Comparison of ENCODE assay signal across 1 cellular context in genomic region chr16:74768239-74768638, GRCh38.
TF ChIP-seq lines count a peak whose summit lies in the region.

No MANE protein-coding gene starts in this region.

TF ChIP-seq in HepG2, 621 proteins besides CTCF, POLR2A, EP300 and RAD21 (continued from another document):
- TF ChIP-seq HNF1A (IDR thresholded peaks at IDR 0.05; ENCODE audit: low read depth): no peak
- TF ChIP-seq HNF1A (CRISPR knock-in tag; IDR thresholded peaks at IDR 0.05; ENCODE audit: borderline replicate concordance): no peak
- no peak for TF ChIP-seq ZNF496 (CRISPR knock-in tag; IDR thresholded peaks at IDR 0.05; ENCODE audit: insufficient replicate concordance)
- TF ChIP-seq PITX1 (CRISPR knock-in tag; IDR thresholded peaks at IDR 0.05): no peak
- no peak for TF ChIP-seq PRPF4 (IDR thresholded peaks at IDR 0.05; ENCODE audit: low read depth, low read length, poor library complexity, severe bottlenecking)
